In genomic region chr9:132407196-132407595, GRCh38 we compare ENCODE assay signal across 8 cellular contexts. TPM values are rescaled to one million over a fixed set of nuclear protein-coding genes. Genes with fewer than 3 reads are reported as not detected.
DNase-seq lines count a peak whose midpoint lies in the region; ATAC-seq, FAIRE-seq and TF ChIP-seq lines count a peak whose summit lies in the region.

No MANE protein-coding gene starts in this region.

- RAD21 ChIA-PET in GM12878 (lab: Charles Lee; ENCODE audit: unreplicated experiment) = interaction anchor here (1.3 kb wide), 1 partner anchor 57 kb away, joined by 6 read pairs; no protein-coding TSS in a partner anchor

- no peak for TF ChIP-seq CTCF in right atrium auricular region (IDR thresholded peaks at IDR 0.05)
- TF ChIP-seq CTCF in GM12878 (IDR thresholded peaks at IDR 0.05 in 2 of 3, conservative IDR thresholded peaks at IDR 0.05 in 1 of 3; ENCODE audit: control insufficient read depth in 2 of 3, extremely low read depth in 1 of 3, insufficient read depth in 1 of 3, low read depth in 3 of 3, low read length in 3 of 3) = no peak

- POLR2A ChIA-PET in GM12878 (lab: Charles Lee) = no interaction called here

- no peak for TF ChIP-seq RAD21 in GM12878 (IDR thresholded peaks at IDR 0.05; ENCODE audit: insufficient read depth, low read depth, low read length)

- CTCF ChIA-PET in GM12878 (lab: Yijun Ruan, JAX) = interaction anchor here (0.9 kb wide), 1 partner anchor 13 kb away, joined by 3 read pairs; no protein-coding TSS in a partner anchor

- BruUV-seq in GM12878 (replicated peaks; lab: Mats Ljungman, UMichigan) = no TSS peak

- H3K9me3 ChIP-seq in right atrium auricular region (no peaks in the 10 kb centered on the region), GM12878 (replicated peaks; ENCODE audit: control insufficient read depth, insufficient read depth, low read length) (no peaks in the 10 kb centered on the region), muscle layer of colon (ENCODE audit: low read length) (no peaks in the 10 kb centered on the region)

- H3K9ac ChIP-seq in GM12878 (ENCODE audit: control insufficient read depth, insufficient read depth, low read length) (no peak overlapping the region), muscle layer of colon (ENCODE audit: low read length) (no peak overlapping the region)

- SMC1A ChIA-PET in GM12878 (lab: Charles Lee; ENCODE audit: uncharacterized antibody, unreplicated experiment) = interaction anchor here (1.2 kb wide), 1 partner anchor 57 kb away, joined by 4 read pairs; no protein-coding TSS in a partner anchor

- no peak for DNase-seq in right atrium auricular region (ENCODE audit: low spot score)
- no peak for DNase-seq in left cardiac atrium
- DNase-seq in GM12878 (ENCODE audit: low read depth, low spot score) = no peak
- DNase-seq in left lobe of liver (ENCODE audit: low spot score) = no peak
- no peak for DNase-seq in occipital lobe (lab: John Stamatoyannopoulos, UW)
- DNase-seq in activated CD4-positive, CD25-positive, alpha-beta regulatory T cell treated with anti-CD3 and anti-CD28 coated beads, Interleukin-2, amount 50 U/mL, for 72 hours = no peak
- no peak for DNase-seq in dermis blood vessel endothelial cell

- in situ Hi-C loops in GM12878 (cut with MboI) = no loop called here

- H3K27me3 ChIP-seq in right atrium auricular region (peaks cover 0 to 8% of the 10 kb centered on the region in 2 donors), GM12878 (replicated peaks in 1 of 2; ENCODE audit: control insufficient read depth in 2 of 2, insufficient read depth in 2 of 2, low read length in 1 of 2) (peaks cover 0 to 8% of the 10 kb centered on the region in 2 experiments; a peak in 1 of 4 replicates), muscle layer of colon (ENCODE audit: control insufficient read depth in 1 of 2, insufficient read depth in 2 of 2, low read length in 2 of 2) (peaks cover 27 to 29% of the 10 kb centered on the region in 2 donors)

- H3K27ac ChIP-seq in right atrium auricular region (peak overlapping the region; percentile 69 to 88), GM12878 (ENCODE audit: control insufficient read depth, insufficient read depth) (no peak overlapping the region), muscle layer of colon (ENCODE audit: low read depth, low read length) (no peak overlapping the region)

- H3K4me1 ChIP-seq in right atrium auricular region (peaks cover 0 to 55% of the 10 kb centered on the region in 2 donors), GM12878 (ENCODE audit: control insufficient read depth, insufficient read depth, low read length) (peaks cover 17% of the 10 kb centered on the region), muscle layer of colon (ENCODE audit: insufficient read depth, low read length) (peaks cover 16% of the 10 kb centered on the region)

- no peaks in the 10 kb centered on the region for H4K20me1 ChIP-seq in GM12878 (ENCODE audit: control insufficient read depth, insufficient read depth)

- H3K4me2 ChIP-seq in GM12878 (ENCODE audit: control insufficient read depth, insufficient read depth) = peak overlapping the region; percentile 36; the same call in 1 of the 2 replicates

- peak overlapping the region; percentile 78 for H2AFZ ChIP-seq in GM12878 (ENCODE audit: control insufficient read depth, low read depth, low read length)

- H3K79me2 ChIP-seq in GM12878 (ENCODE audit: control insufficient read depth, insufficient read depth, low read length) = peaks cover 30% of the 10 kb centered on the region

- ATAC-seq in left cardiac atrium = no peak
- no peak for ATAC-seq in GM12878
- no peak for ATAC-seq in left lobe of liver

- no peak for TF ChIP-seq POLR2A in GM12878 (IDR thresholded peaks at IDR 0.05; ENCODE audit: low read depth, low read length)

- no peak for TF ChIP-seq EP300 in GM12878 (IDR thresholded peaks at IDR 0.05; ENCODE audit: borderline replicate concordance in 1 of 2, control insufficient read depth in 1 of 2, low read depth in 2 of 2, low read length in 2 of 2)

- WGBS in GM12878 (ENCODE audit: insufficient coverage, insufficient replicate concordance, low lambda C conversion rate, missing lambda C conversion rate) = 8% methylated on average over 2 of the region's 2 CpGs

- FAIRE-seq in GM12878 (lab: Jason Lieb, UNC) = no peak

- intact Hi-C loops in left cardiac atrium (cut with DNase I) (no loop called here), GM12878 (cut with micrococcal nuclease; ENCODE audit: unreplicated experiment) (no loop called here)

- H3K36me3 ChIP-seq in right atrium auricular region (peaks cover 5% of the 10 kb centered on the region), GM12878 (ENCODE audit: control insufficient read depth in 2 of 2, insufficient read depth in 2 of 2, low read length in 1 of 2) (peaks cover 2 to 5% of the 10 kb centered on the region in 2 experiments; a peak in 3 of 4 replicates), muscle layer of colon (ENCODE audit: insufficient read depth, low read length) (peaks cover 9% of the 10 kb centered on the region)

- peak overlapping the region in 1 of 2 donors; percentile 82 for H3K4me3 ChIP-seq in right atrium auricular region
- peak overlapping the region; percentile 68; the same call in 1 of the 2 replicates for H3K4me3 ChIP-seq in GM12878
- peak overlapping the region; percentile 35 to 48 for H3K4me3 ChIP-seq in muscle layer of colon (ENCODE audit: low read depth in 1 of 2, low read length in 2 of 2)

RNA-seq across cellular contexts. Expression of gene TTF1, which starts 0.6 kb away (rescaled TPM):
- total RNA-seq in right atrium auricular region = 10 to 100 TPM; 14.9 to 17.3 TPM
- 10 to 100 TPM; 16.0 to 17.6 TPM for total RNA-seq in left cardiac atrium
- 14.4 and 18.9 TPM in 2 replicates for total RNA-seq in GM12878 (2013; cell fraction: nucleolus; rRNA removed)
- total RNA-seq in GM12878 (2014; rRNA removed) = 15.2 and 15.6 TPM in 2 replicates
- total RNA-seq in GM12878 (2014; rRNA removed; fragmentation: Illumina TruSeq; extraction: Trizol) = 22.8 and 23.0 TPM in 2 replicates
- total RNA-seq in GM12878 (2021) = 14.3 and 16.0 TPM in 2 replicates
- 16.4 TPM for polyA plus RNA-seq in GM12878 (2011; ENCODE audit: low read depth)
- 16.2 and 25.2 TPM in 2 replicates for polyA plus RNA-seq in GM12878 (2011; rRNA removed)
- polyA plus RNA-seq in GM12878 (2011; cell fraction: cytosol; rRNA removed) = 11.7 and 11.9 TPM in 2 replicates
- polyA plus RNA-seq in GM12878 (2011; cell fraction: nucleus; rRNA removed) = 5.5 and 11.2 TPM in 2 replicates
- 13.2 and 14.2 TPM in 2 replicates for polyA plus RNA-seq in GM12878 (2012)
- 25.5 and 26.4 TPM in 2 replicates for polyA plus RNA-seq in GM12878 (2014; fragmentation: Illumina TruSeq; extraction: Trizol)
- polyA plus RNA-seq in GM12878 (2014; fragmentation: Nextera tagmentation; extraction: Ambion mirVana) = 10 to 100 TPM; 11.3 to 16.0 TPM
- 20.5 and 23.4 TPM in 2 replicates for polyA plus RNA-seq in GM12878 (2014; rRNA removed)
- 10 to 100 TPM; 11.9 to 13.2 TPM for polyA plus RNA-seq in GM12878 (2016; fragmentation: Nextera tagmentation; extraction: Ambion mirVana)
- polyA minus RNA-seq in GM12878 (2011; rRNA and poly(A)+ RNA removed) = 5.4 and 5.6 TPM in 2 replicates
- 4.1 and 5.7 TPM in 2 replicates for polyA minus RNA-seq in GM12878 (2011; cell fraction: cytosol; rRNA and poly(A)+ RNA removed)
- 3.7 and 5.5 TPM in 2 replicates for polyA minus RNA-seq in GM12878 (2011; cell fraction: nucleus; rRNA and poly(A)+ RNA removed)
- 2.4 TPM for total RNA-seq in left lobe of liver
- total RNA-seq in occipital lobe = 11.7 TPM
- 13.6 and 20.3 TPM in 2 replicates for total RNA-seq in dermis blood vessel endothelial cell

RNA-seq across cellular contexts. Expression of gene CFAP77, which starts 2.8 kb away (rescaled TPM):
- total RNA-seq in right atrium auricular region = 1 to 10 TPM; 3.3 to 8.6 TPM
- total RNA-seq in left cardiac atrium = 1 to 10 TPM; 2.4 to 3.0 TPM
- total RNA-seq in GM12878 (2013; cell fraction: nucleolus; rRNA removed) = not detected in 2 replicates
- total RNA-seq in GM12878 (2014; rRNA removed) = not detected in 2 replicates
- total RNA-seq in GM12878 (2014; rRNA removed; fragmentation: Illumina TruSeq; extraction: Trizol) = not detected in 2 replicates
- not detected in 2 replicates for total RNA-seq in GM12878 (2021)
- not detected for polyA plus RNA-seq in GM12878 (2011; ENCODE audit: low read depth)
- not detected in 2 replicates for polyA plus RNA-seq in GM12878 (2011; rRNA removed)
- polyA plus RNA-seq in GM12878 (2011; cell fraction: cytosol; rRNA removed) = not detected in 2 replicates
- not detected in 2 replicates for polyA plus RNA-seq in GM12878 (2011; cell fraction: nucleus; rRNA removed)
- not detected in 2 replicates for polyA plus RNA-seq in GM12878 (2012)
- not detected in 2 replicates for polyA plus RNA-seq in GM12878 (2014; fragmentation: Illumina TruSeq; extraction: Trizol)
- not detected for polyA plus RNA-seq in GM12878 (2014; fragmentation: Nextera tagmentation; extraction: Ambion mirVana)
- polyA plus RNA-seq in GM12878 (2014; rRNA removed) = 0.33 TPM in 1 of 2 replicates, not detected in the other
- polyA plus RNA-seq in GM12878 (2016; fragmentation: Nextera tagmentation; extraction: Ambion mirVana) = not detected
- polyA minus RNA-seq in GM12878 (2011; rRNA and poly(A)+ RNA removed) = not detected in 2 replicates
- not detected in 2 replicates for polyA minus RNA-seq in GM12878 (2011; cell fraction: cytosol; rRNA and poly(A)+ RNA removed)
- not detected in 2 replicates for polyA minus RNA-seq in GM12878 (2011; cell fraction: nucleus; rRNA and poly(A)+ RNA removed)
- total RNA-seq in left lobe of liver = not detected
- total RNA-seq in occipital lobe = not detected
- total RNA-seq in dermis blood vessel endothelial cell = 0.05 and 0.34 TPM in 2 replicates

RNA-seq across cellular contexts. Expression of gene SETX, which starts 52.4 kb away (rescaled TPM):
- total RNA-seq in right atrium auricular region (10 to 100 TPM; 32.3 to 33.9 TPM), left cardiac atrium (10 to 100 TPM; 25.7 to 32.8 TPM), GM12878 (2014; rRNA removed) (54.4 and 63.2 TPM in 2 replicates), GM12878 (2014; rRNA removed; fragmentation: Illumina TruSeq; extraction: Trizol) (75.7 and 77.5 TPM in 2 replicates), GM12878 (2021) (40.9 and 44.5 TPM in 2 replicates), left lobe of liver (15.8 TPM), occipital lobe (85.3 TPM), dermis blood vessel endothelial cell (92.7 and 123 TPM in 2 replicates)
- total RNA-seq in GM12878 (2013; cell fraction: nucleolus; rRNA removed) = 213 and 214 TPM in 2 replicates
- polyA plus RNA-seq in GM12878 (2011; ENCODE audit: low read depth) = 24.5 TPM
- polyA plus RNA-seq in GM12878 (2011; rRNA removed) (36.8 and 47.0 TPM in 2 replicates), GM12878 (2014; fragmentation: Illumina TruSeq; extraction: Trizol) (45.4 and 51.2 TPM in 2 replicates), GM12878 (2014; fragmentation: Nextera tagmentation; extraction: Ambion mirVana) (10 to 100 TPM; 15.8 to 16.1 TPM), GM12878 (2014; rRNA removed) (29.3 and 37.3 TPM in 2 replicates), GM12878 (2016; fragmentation: Nextera tagmentation; extraction: Ambion mirVana) (10 to 100 TPM; 23.4 to 25.3 TPM)
- 20.6 and 21.1 TPM in 2 replicates for polyA plus RNA-seq in GM12878 (2011; cell fraction: cytosol; rRNA removed)
- polyA plus RNA-seq in GM12878 (2011; cell fraction: nucleus; rRNA removed) = 38.2 and 45.2 TPM in 2 replicates
- polyA plus RNA-seq in GM12878 (2012) = 24.8 and 32.0 TPM in 2 replicates
- polyA minus RNA-seq in GM12878 (2011; rRNA and poly(A)+ RNA removed) = 91.0 and 111 TPM in 2 replicates
- 28.5 and 35.3 TPM in 2 replicates for polyA minus RNA-seq in GM12878 (2011; cell fraction: cytosol; rRNA and poly(A)+ RNA removed)
- polyA minus RNA-seq in GM12878 (2011; cell fraction: nucleus; rRNA and poly(A)+ RNA removed) = 45.5 and 69.1 TPM in 2 replicates

Comparison
In these comparisons a context has a peak if more than half of its experiments do, and no peak if none do; other contexts are left out.
1. H3K27ac ChIP-seq: peak in right atrium auricular region (2 of 2); none in GM12878 (single experiment) and muscle layer of colon (single experiment).